Comparison of ENCODE assay signal across 8 cellular contexts in genomic region chr12:71756054-71756675, GRCh38. TPM values are rescaled to one million over a fixed set of nuclear protein-coding genes. Genes with fewer than 3 reads are reported as not detected.
DNase-seq lines count a peak whose midpoint lies in the region; ATAC-seq and TF ChIP-seq lines count a peak whose summit lies in the region.

No MANE protein-coding gene starts in this region.

- H3K4me1 ChIP-seq in mesendoderm (ENCODE audit: control insufficient read depth, low read depth, low read length): peaks cover 4% of the 10 kb centered on the region
- H3K4me1 ChIP-seq in vagina: peaks cover 42% of the 10 kb centered on the region

- H3K79me1 ChIP-seq in mesendoderm (ENCODE audit: low read length): peaks cover 16% of the 10 kb centered on the region

- no peak overlapping the region for H3K4ac ChIP-seq in mesendoderm (ENCODE audit: low read depth, low read length)

- no peak overlapping the region for H3K18ac ChIP-seq in mesendoderm (ENCODE audit: low read length)

- H3K9ac ChIP-seq in mesendoderm (ENCODE audit: low read length): peak overlapping the region; percentile 90

- no peaks in the 10 kb centered on the region for H3K9me3 ChIP-seq in vagina

- intact Hi-C loops in activated naive CD4-positive, alpha-beta T cell treated with anti-CD3 and anti-CD28 coated beads for 36 hours (cut with micrococcal nuclease): loop anchor here (5.0 kb wide), 1 partner anchor 181 kb away; the partner anchor contains the start of gene TPH2
- intact Hi-C loops in vagina (cut with DNase I): loop anchor here (10.0 kb wide), 1 partner anchor 91 kb away; the partner anchor contains the start of genes THAP2 and ZFC3H1

- peaks cover 45% of the 10 kb centered on the region for H3K79me2 ChIP-seq in mesendoderm (ENCODE audit: control insufficient read depth, insufficient read depth, low read length)

- no peak overlapping the region for H2BK120ac ChIP-seq in mesendoderm (ENCODE audit: low read depth, low read length)

- H2BK5ac ChIP-seq in mesendoderm (ENCODE audit: low read length): no peak overlapping the region

- H3K36me3 ChIP-seq in mesendoderm (ENCODE audit: control insufficient read depth, insufficient read depth, low read length): no peaks in the 10 kb centered on the region
- peaks cover 0 to 14% of the 10 kb centered on the region in 2 donors for H3K36me3 ChIP-seq in vagina

- ATAC-seq in HG02973 (IDR thresholded peaks at IDR 0.05; ENCODE audit: unreplicated experiment): no peak
- no peak for ATAC-seq in HG02642 (IDR thresholded peaks at IDR 0.05; ENCODE audit: poor library complexity, unreplicated experiment)
- no peak for ATAC-seq in GM18511 (IDR thresholded peaks at IDR 0.05; ENCODE audit: unreplicated experiment)

- H3K4me3 Mint-ChIP-seq in activated naive CD4-positive, alpha-beta T cell treated with anti-CD3 and anti-CD28 coated beads for 36 hours: peak overlapping the region; percentile 89
- H3K4me3 Mint-ChIP-seq in chondrocyte (ENCODE audit: unreplicated experiment): peak overlapping the region; percentile 87

- H2BK15ac ChIP-seq in mesendoderm (replicated peaks; ENCODE audit: low read depth): no peak overlapping the region

- H3K27me3 ChIP-seq in mesendoderm (ENCODE audit: insufficient read depth, low read length, poor library complexity) (no peaks in the 10 kb centered on the region), vagina (no peaks in the 10 kb centered on the region)

- peaks cover 21% of the 10 kb centered on the region for H3K9me3 Mint-ChIP-seq in activated naive CD4-positive, alpha-beta T cell treated with anti-CD3 and anti-CD28 coated beads for 36 hours
- H3K9me3 Mint-ChIP-seq in chondrocyte (ENCODE audit: low read depth): peaks cover 13% of the 10 kb centered on the region

- peaks cover 45% of the 10 kb centered on the region for H3K4me1 Mint-ChIP-seq in activated naive CD4-positive, alpha-beta T cell treated with anti-CD3 and anti-CD28 coated beads for 36 hours (ENCODE audit: low read depth)
- H3K4me1 Mint-ChIP-seq in chondrocyte (ENCODE audit: low read depth): peaks cover 39% of the 10 kb centered on the region

- H3K27ac ChIP-seq in mesendoderm (ENCODE audit: low read depth, low read length) (no peak overlapping the region), vagina (peak overlapping the region; percentile 92)

- no peak for DNase-seq in activated naive CD4-positive, alpha-beta T cell treated with anti-CD3 and anti-CD28 coated beads for 36 hours
- no peak for DNase-seq in activated naive CD4-positive, alpha-beta T cell treated with anti-CD3 and anti-CD28 coated beads, Interleukin-2, amount 50 U/mL, for 16 hours
- DNase-seq in chondrocyte (ENCODE audit: low spot score): no peak
- no peak for DNase-seq in mesendoderm
- no peak for DNase-seq in vagina (ENCODE audit: extremely low spot score in 2 of 2)

- H3K27ac Mint-ChIP-seq in activated naive CD4-positive, alpha-beta T cell treated with anti-CD3 and anti-CD28 coated beads for 36 hours: peak overlapping the region; percentile 96
- peak overlapping the region; percentile 98 for H3K27ac Mint-ChIP-seq in chondrocyte (ENCODE audit: unreplicated experiment)

- no peak overlapping the region for H3K23ac ChIP-seq in mesendoderm (ENCODE audit: low read length)

- H3K4me3 ChIP-seq in mesendoderm (ENCODE audit: low read length) (peak overlapping the region; percentile 75), vagina (peak overlapping the region; percentile 79 to 87)

- CTCF ChIA-PET in activated naive CD4-positive, alpha-beta T cell treated with anti-CD3 and anti-CD28 coated beads for 36 hours (lab: Charles Lee): interaction anchor here (1.0 to 3.5 kb wide), 2 partner anchors 10 to 90 kb away, joined by 3 to 17 read pairs; no protein-coding TSS in a partner anchor

- TF ChIP-seq CTCF in chondrocyte (IDR thresholded peaks at IDR 0.05) (no peak), vagina (IDR thresholded peaks at IDR 0.05) (no peak)

- peak overlapping the region; percentile 90 for H3K4me2 ChIP-seq in mesendoderm (ENCODE audit: low read length)

- H4K8ac ChIP-seq in mesendoderm (ENCODE audit: low read depth, low read length): no peak overlapping the region

- WGBS in mesendoderm (ENCODE audit: extremely low coverage, insufficient coverage, low lambda C conversion rate): no CpG with 5 or more reads among the region's 5 CpGs

- peaks cover 50% of the 10 kb centered on the region for H3K36me3 Mint-ChIP-seq in activated naive CD4-positive, alpha-beta T cell treated with anti-CD3 and anti-CD28 coated beads for 36 hours (ENCODE audit: low read depth)
- H3K36me3 Mint-ChIP-seq in chondrocyte (ENCODE audit: low read depth): peaks cover 15% of the 10 kb centered on the region

- H2AK5ac ChIP-seq in mesendoderm (ENCODE audit: low read length): no peak overlapping the region

- no peak overlapping the region for H4K5ac ChIP-seq in mesendoderm (ENCODE audit: low read length)

- H3K27me3 Mint-ChIP-seq in activated naive CD4-positive, alpha-beta T cell treated with anti-CD3 and anti-CD28 coated beads for 36 hours (ENCODE audit: low read depth): no peaks in the 10 kb centered on the region
- H3K27me3 Mint-ChIP-seq in chondrocyte (ENCODE audit: low read depth): no peaks in the 10 kb centered on the region

- H3K56ac ChIP-seq in mesendoderm (ENCODE audit: low read length): peak overlapping the region; percentile 95

- no peak for TF ChIP-seq POLR2A in vagina (IDR thresholded peaks at IDR 0.05)

RNA-seq across cellular contexts. Expression of gene RAB21, which starts 1.5 kb away (rescaled TPM):
- total RNA-seq in activated naive CD4-positive, alpha-beta T cell treated with anti-CD3 and anti-CD28 coated beads for 36 hours: 10 to 100 TPM; 76.3 to 80.3 TPM
- total RNA-seq in chondrocyte: 77.1 to 95.8 TPM (median 88.9 TPM) in 3 replicates
- polyA plus RNA-seq in mesendoderm (2013, experiment 1 of 2): 30.1 TPM
- polyA plus RNA-seq in mesendoderm (2013, experiment 2 of 2): 31.9 TPM
- 21.1 TPM for total RNA-seq in vagina
